Comparison of ENCODE assay signal across 33 cellular contexts in the genomic region with DNA sequence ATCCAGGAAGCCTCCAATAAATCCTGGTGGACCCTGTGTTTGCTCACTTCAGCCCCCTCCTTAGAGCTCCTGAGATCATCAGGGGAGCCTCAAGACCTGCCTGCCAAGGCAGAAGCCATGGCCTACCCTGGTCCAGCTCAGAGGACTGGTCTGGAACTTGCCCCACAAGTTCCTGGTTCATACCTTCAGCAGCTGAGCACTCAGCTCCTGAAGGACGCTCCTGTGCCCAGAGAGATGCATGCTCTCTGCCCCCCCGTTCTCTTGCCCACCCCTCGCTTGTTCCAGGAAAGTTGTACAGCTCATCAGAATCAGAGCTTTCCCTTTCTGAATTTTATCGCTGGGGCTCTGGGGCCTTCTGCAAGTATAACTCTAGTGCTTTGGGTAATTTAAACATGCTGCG.
A peak's percentile ranks its signal among the peaks of the same experiment; 100 is the strongest.
DNase-seq lines count a peak whose midpoint lies in the region; ATAC-seq and TF ChIP-seq lines count a peak whose summit lies in the region.
"Had no signal": no experiment of that assay in that cellular context is flagged by ENCODE, and none has a peak within 500 bp of the region (broad histone marks: within the 10 kb centered on the region; RNA-seq: fewer than 3 reads in every experiment).

No MANE protein-coding gene starts in this region.

- H2BK5ac ChIP-seq in H9 (ENCODE audit: insufficient read length, low read length), result no peak overlapping the region
- H2BK5ac ChIP-seq in trophoblast cell (ENCODE audit: low read depth, low read length, poor library complexity), result peak overlapping the region; percentile 61

- H2BK12ac ChIP-seq in H9 (ENCODE audit: insufficient read length, low read depth, low read length) (no peak overlapping the region), trophoblast cell (ENCODE audit: low read length) (peak overlapping the region; percentile 72)

- no peak for ATAC-seq in stimulated activated naive CD8-positive, alpha-beta T cell treated with anti-CD3 and anti-CD28 coated beads, Interleukin-15, amount 100 ng/mL, for 72 hours
- ATAC-seq: A549; CD8-positive, alpha-beta T cell had no signal

- H4K5ac ChIP-seq in H9 (ENCODE audit: insufficient read length, low read depth, low read length), result no peak overlapping the region

- intact Hi-C loops in esophagus muscularis mucosa (cut with DNase I), result loop anchor here (5.0 kb wide), 1 partner anchor 52 kb away; no protein-coding TSS in a partner anchor

- H3K79me2 ChIP-seq in H9 (ENCODE audit: insufficient read depth, low read length) (no peaks in the 10 kb centered on the region), trophoblast cell (ENCODE audit: control insufficient read depth, insufficient read depth, low read length, poor library complexity) (peaks cover 5% of the 10 kb centered on the region)

- H3T11ph ChIP-seq in H9 (ENCODE audit: low read length), result no peak overlapping the region

- H3K9ac ChIP-seq in H9 (ENCODE audit: extremely low read depth, insufficient read length, low read length) (no peak overlapping the region), trophoblast cell (ENCODE audit: low read length) (no peak overlapping the region)
- H3K9ac ChIP-seq: BLaER1; BLaER1 treated with 17β-estradiol and CSF1 and Interleukin-3, amounts not matched to agents 10 nM and 100 nM had no signal

- H2BK120ac ChIP-seq in H9 (ENCODE audit: low read depth, low read length, poor library complexity, severe bottlenecking), result no peak overlapping the region
- peak overlapping the region; percentile 81 for H2BK120ac ChIP-seq in trophoblast cell (ENCODE audit: insufficient read depth, low read length, poor library complexity)

- H2BK20ac ChIP-seq in H9 (ENCODE audit: low read depth, low read length, poor library complexity, severe bottlenecking), result no peak overlapping the region

- peaks cover 18 to 20% of the 10 kb centered on the region in 2 experiments for H3K4me1 Mint-ChIP-seq in H9
- no peaks in the 10 kb centered on the region for H3K4me1 Mint-ChIP-seq in stimulated activated naive CD8-positive, alpha-beta T cell treated with anti-CD3 and anti-CD28 coated beads, Interleukin-15, amount 100 ng/mL, for 72 hours
- H3K4me1 Mint-ChIP-seq: B cell; CD14-positive monocyte; CD4-positive, alpha-beta memory T cell; CD4-positive, CD25-positive, alpha-beta regulatory T cell; CD8-positive, alpha-beta memory T cell had no signal

- no peak overlapping the region for H4K12ac ChIP-seq in trophoblast cell (ENCODE audit: low read depth, low read length)

- no peak overlapping the region for H3K4me3 ChIP-seq in esophagus muscularis mucosa
- no peak overlapping the region for H3K4me3 ChIP-seq in trophoblast cell (ENCODE audit: low read depth, low read length)
- H3K4me3 ChIP-seq: A549; BLaER1; BLaER1 treated with 17β-estradiol and CSF1 and Interleukin-3, amounts not matched to agents 10 nM and 100 nM had no signal

- WGBS in H9 (ENCODE audit: extremely low coverage, insufficient read length, low lambda C conversion rate), result no CpG with 5 or more reads among the region's 5 CpGs
- 91% methylated on average over 5 of the region's 5 CpGs for WGBS in esophagus muscularis mucosa
- WGBS in trophoblast cell (ENCODE audit: extremely low coverage, insufficient coverage, insufficient read length), result no CpG with 5 or more reads among the region's 5 CpGs

- no peak for TF ChIP-seq POLR2A in esophagus muscularis mucosa (IDR thresholded peaks at IDR 0.05; ENCODE audit: low read depth)

- no peak for TF ChIP-seq EP300 in esophagus muscularis mucosa (IDR thresholded peaks at IDR 0.05)

- H3K36me3 Mint-ChIP-seq in H9 (ENCODE audit: insufficient read depth in 1 of 3, low read depth in 3 of 3), result no peaks in the 10 kb centered on the region
- H3K36me3 Mint-ChIP-seq: CD14-positive monocyte; CD4-positive, alpha-beta memory T cell; CD4-positive, CD25-positive, alpha-beta regulatory T cell; CD8-positive, alpha-beta memory T cell; CD8-positive, alpha-beta T cell had no signal

- H3K27ac Mint-ChIP-seq in H9, result no peak overlapping the region
- no peak overlapping the region for H3K27ac Mint-ChIP-seq in stimulated activated naive CD8-positive, alpha-beta T cell treated with anti-CD3 and anti-CD28 coated beads, Interleukin-15, amount 100 ng/mL, for 72 hours
- H3K27ac Mint-ChIP-seq: B cell; CD14-positive monocyte; CD4-positive, alpha-beta memory T cell; CD4-positive, alpha-beta T cell; CD4-positive, CD25-positive, alpha-beta regulatory T cell; CD8-positive, alpha-beta memory T cell; CD8-positive, alpha-beta T cell had no signal

- H3K4me2 ChIP-seq in H9 (ENCODE audit: insufficient read depth, insufficient read length, low read length), result no peak overlapping the region
- no peak overlapping the region for H3K4me2 ChIP-seq in trophoblast cell (ENCODE audit: low read length)
- H3K4me2 ChIP-seq: A549; BLaER1; BLaER1 treated with 17β-estradiol and CSF1 and Interleukin-3, amounts not matched to agents 10 nM and 100 nM had no signal

- H3K4me1 ChIP-seq in H9 (ENCODE audit: insufficient read depth, low read length) (no peaks in the 10 kb centered on the region; the same call in 1 of the 2 replicates), esophagus muscularis mucosa (no peaks in the 10 kb centered on the region), trophoblast cell (ENCODE audit: control insufficient read depth in 1 of 2, insufficient read depth in 2 of 2, low read length in 2 of 2) (peaks cover 8% of the 10 kb centered on the region in 2 experiments)
- H3K4me1 ChIP-seq: A549, BE2C, Caco-2 had no signal

- no peaks in the 10 kb centered on the region for H4K20me1 ChIP-seq in H9 (ENCODE audit: control insufficient read depth, insufficient read depth, insufficient read length)
- H4K20me1 ChIP-seq: BLaER1; BLaER1 treated with 17β-estradiol and CSF1 and Interleukin-3, amounts not matched to agents 10 nM and 100 nM had no signal

- H3K4ac ChIP-seq in H9 (ENCODE audit: low read depth, low read length) (no peak overlapping the region), trophoblast cell (ENCODE audit: low read depth, low read length) (no peak overlapping the region)

- no peak overlapping the region for H3K23ac ChIP-seq in H9 (ENCODE audit: insufficient read length, low read depth, low read length)
- no peak overlapping the region for H3K23ac ChIP-seq in trophoblast cell (ENCODE audit: low read length)

- peaks cover 3% of the 10 kb centered on the region in 2 experiments; a peak in 4 of 5 replicates for H3K9me3 Mint-ChIP-seq in H9
- H3K9me3 Mint-ChIP-seq in stimulated activated naive CD8-positive, alpha-beta T cell treated with anti-CD3 and anti-CD28 coated beads, Interleukin-15, amount 100 ng/mL, for 72 hours, result peaks cover 8 to 28% of the 10 kb centered on the region in 2 donors
- H3K9me3 Mint-ChIP-seq: CD4-positive, alpha-beta T cell; CD8-positive, alpha-beta T cell had no signal

- no peak overlapping the region for H3K18ac ChIP-seq in H9 (ENCODE audit: insufficient read length, low read depth, low read length)
- peak overlapping the region; percentile 16 for H3K18ac ChIP-seq in trophoblast cell (ENCODE audit: low read length)

- H3K27me3 ChIP-seq in H9 (ENCODE audit: insufficient read depth, low read length) (no peaks in the 10 kb centered on the region), esophagus muscularis mucosa (no peaks in the 10 kb centered on the region), trophoblast cell (ENCODE audit: insufficient read depth, low read length) (no peaks in the 10 kb centered on the region)
- H3K27me3 ChIP-seq: BE2C; BLaER1; BLaER1 treated with 17β-estradiol and CSF1 and Interleukin-3, amounts not matched to agents 10 nM and 100 nM had no signal

- no peaks in the 10 kb centered on the region for H3K23me2 ChIP-seq in H9 (ENCODE audit: insufficient read length, low read depth, low read length, poor library complexity, severe bottlenecking)

- H3K14ac ChIP-seq in H9 (ENCODE audit: insufficient read depth, low read length) (peak overlapping the region; percentile 49; the same call in 1 of the 2 replicates), trophoblast cell (ENCODE audit: low read length) (peak overlapping the region; percentile 82)

- H2AK5ac ChIP-seq in H9 (ENCODE audit: insufficient read length, low read length) (no peak overlapping the region), trophoblast cell (ENCODE audit: low read length) (peak overlapping the region; percentile 50)

- H3K4me3 Mint-ChIP-seq in H9, result no peak overlapping the region
- no peak overlapping the region for H3K4me3 Mint-ChIP-seq in stimulated activated naive CD8-positive, alpha-beta T cell treated with anti-CD3 and anti-CD28 coated beads, Interleukin-15, amount 100 ng/mL, for 72 hours
- H3K4me3 Mint-ChIP-seq: B cell; CD14-positive monocyte; CD4-positive, alpha-beta memory T cell; CD4-positive, alpha-beta T cell; CD4-positive, CD25-positive, alpha-beta regulatory T cell; CD8-positive, alpha-beta memory T cell; CD8-positive, alpha-beta T cell had no signal

- H4K8ac ChIP-seq in H9 (replicated peaks; ENCODE audit: insufficient read length, low read depth, low read length) (no peak overlapping the region), trophoblast cell (ENCODE audit: low read depth, low read length) (peak overlapping the region; percentile 2)

- H2AFZ ChIP-seq in H9 (ENCODE audit: low read length) (no peak overlapping the region), trophoblast cell (ENCODE audit: insufficient read depth, low read length, poor library complexity) (peak overlapping the region; percentile 25)

- H3K9me3 ChIP-seq in H9 (ENCODE audit: control insufficient read depth, low read depth, low read length) (no peaks in the 10 kb centered on the region), esophagus muscularis mucosa (peaks cover 0 to 8% (median 6%) of the 10 kb centered on the region in 4 donors), trophoblast cell (ENCODE audit: insufficient read depth, low read depth, low read length) (peaks cover 2% of the 10 kb centered on the region)
- H3K9me3 ChIP-seq: A549, BE2C, Caco-2 had no signal

- H3K56ac ChIP-seq in H9 (ENCODE audit: insufficient read length, low read depth, low read length), result no peak overlapping the region

- peaks cover 2% of the 10 kb centered on the region for H3K27me3 Mint-ChIP-seq in H9 (ENCODE audit: low read depth)
- no peaks in the 10 kb centered on the region for H3K27me3 Mint-ChIP-seq in stimulated activated naive CD8-positive, alpha-beta T cell treated with anti-CD3 and anti-CD28 coated beads, Interleukin-15, amount 100 ng/mL, for 72 hours
- H3K27me3 Mint-ChIP-seq: CD4-positive, alpha-beta T cell; CD8-positive, alpha-beta memory T cell had no signal

- no peak overlapping the region for H2BK15ac ChIP-seq in H9 (ENCODE audit: low read depth, low read length)

- H3K27ac ChIP-seq in H9 (ENCODE audit: insufficient read length, low read depth, low read length), result no peak overlapping the region
- H3K27ac ChIP-seq in esophagus muscularis mucosa (replicated peaks in 1 of 4), result no peak overlapping the region
- H3K27ac ChIP-seq in trophoblast cell (ENCODE audit: low read depth, low read length), result no peak overlapping the region
- H3K27ac ChIP-seq: 22Rv1; A549; BLaER1; BLaER1 treated with 17β-estradiol and CSF1 and Interleukin-3, amounts not matched to agents 10 nM and 100 nM; C4-2B had no signal

- H3K36me3 ChIP-seq in esophagus muscularis mucosa (no peaks in the 10 kb centered on the region), trophoblast cell (ENCODE audit: control insufficient read depth in 1 of 2, insufficient read depth in 2 of 2, low read length in 2 of 2) (no peaks in the 10 kb centered on the region)
- H3K36me3 ChIP-seq: BE2C; BLaER1; BLaER1 treated with 17β-estradiol and CSF1 and Interleukin-3, amounts not matched to agents 10 nM and 100 nM had no signal

- no peak for TF ChIP-seq CTCF in H9 (conservative IDR thresholded peaks at IDR 0.05)
- TF ChIP-seq CTCF in esophagus muscularis mucosa (IDR thresholded peaks at IDR 0.05), result no peak

- no peak for DNase-seq in H9
- DNase-seq in esophagus muscularis mucosa (ENCODE audit: extremely low spot score), result peak; percentile 91
- DNase-seq in trophoblast cell, result no peak
- DNase-seq in NCI-H510A treated with DMSO at 0.1 percent for 48 hours (lab: John Stamatoyannopoulos, UW), result no peak
- DNase-seq in NCI-H1105 treated with DMSO at 0.1 percent for 48 hours (lab: John Stamatoyannopoulos, UW), result no peak
- DNase-seq in stimulated activated naive CD8-positive, alpha-beta T cell treated with anti-CD3 and anti-CD28 coated beads, Interleukin-15, amount 100 ng/mL, for 72 hours, result no peak
- DNase-seq: 8988T; ACHN; AML-193; BE2C; C1 segment of cervical spinal cord; Caco-2; Calu3; CD4-positive, alpha-beta memory T cell; CD4-positive, alpha-beta T cell; CD4-positive, CD25-positive, alpha-beta regulatory T cell; CD8-positive, alpha-beta memory T cell; CD8-positive, alpha-beta T cell; COR-L47; DMS 273 treated with DMSO at 0.1 percent for 48 hours; DMS153; DMS53; DMS79; DMS79 treated with DMSO at 0.1 percent for 48 hours; DND-41; EL had no signal

- H4K91ac ChIP-seq in H9 (ENCODE audit: insufficient read length, low read depth, low read length), result no peak overlapping the region
- peak overlapping the region; percentile 66 for H4K91ac ChIP-seq in trophoblast cell (ENCODE audit: low read depth, low read length)

- no peaks in the 10 kb centered on the region for H3K79me1 ChIP-seq in H9 (ENCODE audit: insufficient read depth, low read depth, low read length, poor library complexity, severe bottlenecking)
- peaks cover 26% of the 10 kb centered on the region for H3K79me1 ChIP-seq in trophoblast cell (ENCODE audit: low read length)
